34 cellular contexts compared by ENCODE assay signal in the genomic region with DNA sequence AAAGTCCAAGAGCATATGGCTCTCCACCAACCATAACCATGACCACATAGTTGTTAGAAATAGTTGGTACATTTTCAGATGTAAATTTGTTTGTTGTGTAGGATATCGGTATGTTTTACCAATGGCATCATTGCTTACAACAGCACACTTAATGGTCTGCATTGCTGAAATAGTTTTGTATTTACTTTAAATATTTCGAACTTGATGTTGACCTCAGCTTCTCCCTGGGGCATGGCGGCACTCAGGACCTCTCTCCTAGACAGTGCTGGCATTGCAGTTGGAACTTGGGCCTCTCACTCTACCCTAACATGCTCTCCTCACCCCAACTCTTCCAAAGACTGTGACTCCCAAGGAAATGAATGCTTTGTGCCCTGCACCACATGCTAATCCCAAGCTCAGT. TPM values are rescaled to one million over a fixed set of nuclear protein-coding genes. Genes with fewer than 3 reads are reported as not detected.
"Had no signal": no experiment of that assay in that cellular context is flagged by ENCODE, and none has a peak within 500 bp of the region (broad histone marks: within the 10 kb centered on the region; RNA-seq: fewer than 3 reads in every experiment).

No MANE protein-coding gene starts in this region.

- H3K4me1 ChIP-seq: esophagus squamous epithelium, foreskin keratinocyte, gastrocnemius medialis had no signal

- H3K9me3 ChIP-seq: esophagus squamous epithelium, gastrocnemius medialis, heart left ventricle had no signal

- H3K27ac Mint-ChIP-seq: activated CD4-positive, alpha-beta memory T cell treated with anti-CD3 and anti-CD28 coated beads for 36 hours; activated CD4-positive, alpha-beta T cell treated with anti-CD3 and anti-CD28 coated beads for 36 hours; activated CD4-positive, alpha-beta T cell treated with anti-CD3 and anti-CD28 coated beads, Interleukin-2, amount 10 ng/mL, durations not matched to agents 24 days and 14 days; activated CD8-positive, alpha-beta memory T cell treated with anti-CD3 and anti-CD28 coated beads, Interleukin-2, amount 10 ng/mL, durations not matched to agents 7 days and 5 days; activated CD8-positive, alpha-beta T cell treated with anti-CD3 and anti-CD28 coated beads, Interleukin-2, amount 10 ng/mL, durations not matched to agents 7 days and 5 days; activated naive CD8-positive, alpha-beta T cell; activated T-helper 1 cell treated with anti-CD3 and anti-CD28 coated beads, Interleukin-12 subunit alpha, Interleukin-12 subunit beta, Interleukin-2, Interleukin-4 antibody, amounts not matched to agents 30 ng/mL and 10 ng/mL and 1 ng/mL, durations not matched to agents 14 hours and 24 hours and 36 hours; effector memory CD8-positive, alpha-beta T cell; T-helper 17 cell; T-helper 2 cell treated with Interferon-gamma antibody and Interleukin-4, amounts not matched to agents 5 μg/mL and 100 μg/mL, for 36 hours had no signal

- ATAC-seq: activated CD4-positive, alpha-beta T cell treated with anti-CD3 and anti-CD28 coated beads for 36 hours; activated CD8-positive, alpha-beta memory T cell treated with anti-CD3 and anti-CD28 coated beads, Interleukin-2, amount 10 ng/mL, durations not matched to agents 7 days and 5 days; activated CD8-positive, alpha-beta T cell treated with anti-CD3 and anti-CD28 coated beads, Interleukin-2, amount 10 ng/mL, durations not matched to agents 7 days and 5 days; effector memory CD8-positive, alpha-beta T cell; foreskin keratinocyte; gastrocnemius medialis; heart left ventricle; T-helper 17 cell had no signal

- DNase-seq: activated CD4-positive, alpha-beta memory T cell treated with anti-CD3 and anti-CD28 coated beads for 36 hours; activated CD4-positive, alpha-beta T cell treated with anti-CD3 and anti-CD28 coated beads for 36 hours; activated CD4-positive, alpha-beta T cell treated with anti-CD3 and anti-CD28 coated beads, Interleukin-2, amount 10 ng/mL, durations not matched to agents 24 days and 14 days; activated CD4-positive, CD25-positive, alpha-beta regulatory T cell; activated CD4-positive, CD25-positive, alpha-beta regulatory T cell treated with anti-CD3 and anti-CD28 coated beads, Interleukin-2, amount 50 U/mL, for 72 hours; activated CD8-positive, alpha-beta memory T cell treated with anti-CD3 and anti-CD28 coated beads, Interleukin-2, amount 10 ng/mL, durations not matched to agents 7 days and 5 days; activated CD8-positive, alpha-beta memory T cell treated with anti-CD3 and anti-CD28 coated beads, Interleukin-2, amount 50 U/mL, for 4 hours; activated CD8-positive, alpha-beta T cell treated with anti-CD3 and anti-CD28 coated beads, Interleukin-2, amount 10 ng/mL, durations not matched to agents 7 days and 5 days; activated effector memory CD4-positive, alpha-beta T cell treated with Interleukin-2 at 50 U/mL for 16 hours; activated gamma-delta T cell treated with Interleukin-2 at 50 U/mL for 16 hours; activated naive CD4-positive, alpha-beta T cell treated with anti-CD3 and anti-CD28 coated beads, Interleukin-2, amount 50 U/mL, for 16 hours; activated naive CD4-positive, alpha-beta T cell treated with Interleukin-2 at 50 U/mL for 16 hours; activated T-cell treated with anti-CD3 and anti-CD28 coated beads, Interleukin-2, amount 50 U/mL, for 1 hour; activated T-cell treated with anti-CD3 and anti-CD28 coated beads, Interleukin-2, amount 50 U/mL, for 48 hours; amniotic stem cell; anterior cingulate cortex; brain microvascular endothelial cell; cortex of kidney; dermis blood vessel endothelial cell; effector CD4-positive, alpha-beta T cell; effector memory CD8-positive, alpha-beta T cell; erythroblast; esophagus squamous epithelium; foreskin keratinocyte; gastrocnemius medialis; glutamatergic neuron; heart left ventricle; T-helper 1 cell; T-helper 17 cell; T1000 had no signal

- H3K9me3 Mint-ChIP-seq: activated CD4-positive, alpha-beta memory T cell treated with anti-CD3 and anti-CD28 coated beads for 36 hours; effector memory CD8-positive, alpha-beta T cell; T-helper 2 cell treated with Interferon-gamma antibody and Interleukin-4, amounts not matched to agents 5 μg/mL and 100 μg/mL, for 36 hours had no signal

- H3K4me3 Mint-ChIP-seq: activated CD4-positive, alpha-beta memory T cell treated with anti-CD3 and anti-CD28 coated beads for 36 hours; activated CD4-positive, alpha-beta T cell treated with anti-CD3 and anti-CD28 coated beads for 36 hours; activated CD4-positive, alpha-beta T cell treated with anti-CD3 and anti-CD28 coated beads, Interleukin-2, amount 10 ng/mL, durations not matched to agents 24 days and 14 days; activated CD8-positive, alpha-beta memory T cell treated with anti-CD3 and anti-CD28 coated beads, Interleukin-2, amount 10 ng/mL, durations not matched to agents 7 days and 5 days; activated CD8-positive, alpha-beta T cell treated with anti-CD3 and anti-CD28 coated beads, Interleukin-2, amount 10 ng/mL, durations not matched to agents 7 days and 5 days; activated naive CD8-positive, alpha-beta T cell; activated T-helper 1 cell treated with anti-CD3 and anti-CD28 coated beads, Interleukin-12 subunit alpha, Interleukin-12 subunit beta, Interleukin-2, Interleukin-4 antibody, amounts not matched to agents 30 ng/mL and 10 ng/mL and 1 ng/mL, durations not matched to agents 14 hours and 24 hours and 36 hours; central memory CD8-positive, alpha-beta T cell; effector memory CD8-positive, alpha-beta T cell; T-helper 17 cell; T-helper 2 cell treated with Interferon-gamma antibody and Interleukin-4, amounts not matched to agents 5 μg/mL and 100 μg/mL, for 36 hours had no signal

- H3K4me3 ChIP-seq: esophagus squamous epithelium, gastrocnemius medialis, heart left ventricle had no signal

- H3K36me3 Mint-ChIP-seq: activated CD4-positive, alpha-beta memory T cell treated with anti-CD3 and anti-CD28 coated beads for 36 hours had no signal

- H3K27ac ChIP-seq: brain microvascular endothelial cell, esophagus squamous epithelium, foreskin keratinocyte, gastrocnemius medialis, heart left ventricle had no signal

- H3K27me3 Mint-ChIP-seq: activated CD4-positive, alpha-beta memory T cell treated with anti-CD3 and anti-CD28 coated beads for 36 hours; activated CD4-positive, alpha-beta T cell treated with anti-CD3 and anti-CD28 coated beads for 36 hours; activated CD4-positive, alpha-beta T cell treated with anti-CD3 and anti-CD28 coated beads, Interleukin-2, amount 10 ng/mL, durations not matched to agents 24 days and 14 days; activated CD8-positive, alpha-beta memory T cell treated with anti-CD3 and anti-CD28 coated beads, Interleukin-2, amount 10 ng/mL, durations not matched to agents 7 days and 5 days; activated naive CD8-positive, alpha-beta T cell; central memory CD8-positive, alpha-beta T cell; effector memory CD8-positive, alpha-beta T cell; T-helper 17 cell had no signal

- H3K27me3 ChIP-seq: brain microvascular endothelial cell, esophagus squamous epithelium, foreskin keratinocyte, gastrocnemius medialis, heart left ventricle had no signal

RNA-seq across cellular contexts. Expression of a gene that starts 11.5 kb away (rescaled TPM):
- total RNA-seq: activated CD4-positive, alpha-beta memory T cell treated with anti-CD3 and anti-CD28 coated beads for 36 hours; activated CD4-positive, alpha-beta T cell treated with anti-CD3 and anti-CD28 coated beads for 36 hours; activated CD4-positive, alpha-beta T cell treated with anti-CD3 and anti-CD28 coated beads, Interleukin-2, amount 10 ng/mL, durations not matched to agents 24 days and 14 days; activated CD8-positive, alpha-beta memory T cell treated with anti-CD3 and anti-CD28 coated beads, Interleukin-2, amount 10 ng/mL, durations not matched to agents 7 days and 5 days; activated CD8-positive, alpha-beta T cell treated with anti-CD3 and anti-CD28 coated beads, Interleukin-2, amount 10 ng/mL, durations not matched to agents 7 days and 5 days; activated T-helper 1 cell treated with anti-CD3 and anti-CD28 coated beads, Interleukin-12 subunit alpha, Interleukin-12 subunit beta, Interleukin-2, Interleukin-4 antibody, amounts not matched to agents 30 ng/mL and 10 ng/mL and 1 ng/mL, durations not matched to agents 14 hours and 24 hours and 36 hours had no signal
